Comparison of ENCODE assay signal across 25 cellular contexts in the genomic region with DNA sequence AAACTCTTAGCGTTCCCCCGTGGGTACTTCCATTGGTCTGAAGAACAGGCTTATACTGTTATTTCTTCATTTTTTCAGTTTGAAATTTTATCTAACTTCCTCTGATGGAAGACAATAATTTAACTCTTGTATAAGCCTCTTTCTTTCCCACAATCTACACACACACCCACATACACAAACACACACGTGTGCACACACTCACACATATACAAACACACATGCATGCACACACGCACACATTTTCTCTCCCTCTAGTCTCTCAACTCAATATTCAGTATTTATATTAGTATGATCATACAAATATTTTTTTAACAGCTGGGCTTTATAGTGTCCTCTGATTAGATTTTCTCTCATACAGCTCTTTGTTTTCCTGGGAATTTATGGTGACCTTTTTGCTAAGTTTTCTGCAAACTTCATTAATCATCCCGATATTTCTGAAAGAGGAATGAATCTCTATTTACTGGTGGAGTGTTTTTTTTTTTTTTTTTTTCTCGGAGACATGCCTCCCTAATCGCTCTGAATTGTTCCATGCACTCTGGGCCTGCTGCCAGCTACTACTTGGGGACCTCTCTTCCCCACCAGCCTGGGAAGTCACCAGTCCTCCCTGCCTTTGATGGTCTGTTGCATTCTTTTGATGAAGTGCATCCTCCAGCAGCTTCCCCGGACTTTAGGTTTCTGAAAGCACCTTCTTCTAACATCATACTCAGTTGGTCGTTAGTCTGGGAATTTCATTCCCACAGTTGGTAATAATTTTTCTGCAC.
DNase-seq lines count a peak whose midpoint lies in the region; TF ChIP-seq lines count a peak whose summit lies in the region.
"Had no signal": no experiment of that assay in that cellular context is flagged by ENCODE, and none has a peak within 500 bp of the region (broad histone marks: within the 10 kb centered on the region; RNA-seq: fewer than 3 reads in every experiment).

No MANE protein-coding gene starts in this region.

- no peaks in the 10 kb centered on the region for H3K27me3 Mint-ChIP-seq in mesothelial cell of epicardium (ENCODE audit: low read depth)
- H3K27me3 Mint-ChIP-seq in Calu3 (ENCODE audit: unreplicated experiment) = peaks cover 42% of the 10 kb centered on the region

- no peak overlapping the region for H3K4me3 Mint-ChIP-seq in mesothelial cell of epicardium
- H3K4me3 Mint-ChIP-seq in Calu3 (ENCODE audit: low read depth, unreplicated experiment) = no peak overlapping the region
- H3K4me3 Mint-ChIP-seq: activated naive CD8-positive, alpha-beta T cell treated with anti-CD3 and anti-CD28 coated beads, Interleukin-2, amount 10 ng/mL, durations not matched to agents 7 days and 5 days; CD8-positive, alpha-beta memory T cell; nephron progenitor cell had no signal

- TF ChIP-seq CTCF in mesothelial cell of epicardium (IDR thresholded peaks at IDR 0.05; ENCODE audit: unreplicated experiment) (no peak), Calu3 (IDR thresholded peaks at IDR 0.05; ENCODE audit: unreplicated experiment) (no peak)

- BruUV-seq in Calu3 (replicated peaks; lab: Mats Ljungman, UMichigan) = no TSS peak

- H3K9me3 Mint-ChIP-seq in mesothelial cell of epicardium = peaks cover 8% of the 10 kb centered on the region
- peaks cover 2% of the 10 kb centered on the region for H3K9me3 Mint-ChIP-seq in Calu3 (ENCODE audit: low read depth, unreplicated experiment)

- peak overlapping the region; percentile 26 for H3K27ac Mint-ChIP-seq in mesothelial cell of epicardium
- no peak overlapping the region for H3K27ac Mint-ChIP-seq in Calu3 (ENCODE audit: unreplicated experiment)
- H3K27ac Mint-ChIP-seq: activated naive CD8-positive, alpha-beta T cell treated with anti-CD3 and anti-CD28 coated beads, Interleukin-2, amount 10 ng/mL, durations not matched to agents 7 days and 5 days; CD8-positive, alpha-beta memory T cell; nephron progenitor cell had no signal

- H3K36me3 Mint-ChIP-seq in mesothelial cell of epicardium (no peaks in the 10 kb centered on the region), Calu3 (ENCODE audit: insufficient read depth, unreplicated experiment) (no peaks in the 10 kb centered on the region)

- H3K4me1 Mint-ChIP-seq in mesothelial cell of epicardium (peaks cover 12% of the 10 kb centered on the region), Calu3 (ENCODE audit: low read depth, unreplicated experiment) (peaks cover 17% of the 10 kb centered on the region)
- H3K4me1 Mint-ChIP-seq: activated naive CD8-positive, alpha-beta T cell treated with anti-CD3 and anti-CD28 coated beads, Interleukin-2, amount 10 ng/mL, durations not matched to agents 7 days and 5 days; CD8-positive, alpha-beta memory T cell; nephron progenitor cell had no signal

- intact Hi-C loops in Calu3 (cut with micrococcal nuclease; ENCODE audit: unreplicated experiment) = no loop called here

- DNase-seq in NCI-H2107 treated with DMSO at 0.1 percent for 48 hours (lab: John Stamatoyannopoulos, UW; ENCODE audit: unreplicated experiment) (peak; percentile 12), NCI-H2107 (lab: John Stamatoyannopoulos, UW) (no peak), NCI-H1092 treated with DMSO at 0.1 percent for 48 hours (lab: John Stamatoyannopoulos, UW) (peak; percentile 46), NCI-H2227 treated with DMSO at 0.1 percent for 48 hours (lab: John Stamatoyannopoulos, UW) (peak; percentile 42), mesothelial cell of epicardium (ENCODE audit: low spot score in 2 of 2, unreplicated experiment in 2 of 2) (peak in 1 of 2 experiments; percentile 43), Calu3 (no peak), SIG-M5 (lab: John Stamatoyannopoulos, UW) (no peak)
- no peak for DNase-seq in activated CD4-positive, CD25-positive, alpha-beta regulatory T cell treated with anti-CD3 and anti-CD28 coated beads, Interleukin-2, amount 50 U/mL, for 72 hours
- DNase-seq: ACHN; activated CD4-positive, alpha-beta T cell treated with anti-CD3 and anti-CD28 coated beads for 48 hours; activated CD8-positive, alpha-beta memory T cell treated with anti-CD3 and anti-CD28 coated beads for 24 hours; activated gamma-delta T cell; activated naive CD8-positive, alpha-beta T cell treated with anti-CD3 and anti-CD28 coated beads, Interleukin-2, amount 10 ng/mL, durations not matched to agents 7 days and 5 days; BE2C; CD8-positive, alpha-beta memory T cell; central memory CD4-positive, alpha-beta T cell; foreskin fibroblast; HCEC 1CT; head of caudate nucleus; NCI-H1930; NCI-H774; nephron progenitor cell; ovary; stimulated activated CD4-positive, alpha-beta T cell treated with anti-CD3 and anti-CD28 coated beads, Interleukin-2, amount 100 ng/mL, for 24 hours; T-helper 2 cell had no signal

- CTCF ChIA-PET in Calu3 (lab: Charles Lee) = no interaction called here

Comparison
In these comparisons a context has a peak if more than half of its experiments do, and no peak if none do; other contexts are left out.
1. DNase-seq: peak in NCI-H2107 treated with DMSO at 0.1 percent for 48 hours (single experiment), NCI-H1092 treated with DMSO at 0.1 percent for 48 hours (single experiment) and NCI-H2227 treated with DMSO at 0.1 percent for 48 hours (single experiment); none in NCI-H2107 (single experiment), Calu3 (single experiment), SIG-M5 (single experiment) and activated CD4-positive, CD25-positive, alpha-beta regulatory T cell treated with anti-CD3 and anti-CD28 coated beads, Interleukin-2, amount 50 U/mL, for 72 hours (single experiment).